ENCODE assay signal across 8 cellular contexts in the genomic region with DNA sequence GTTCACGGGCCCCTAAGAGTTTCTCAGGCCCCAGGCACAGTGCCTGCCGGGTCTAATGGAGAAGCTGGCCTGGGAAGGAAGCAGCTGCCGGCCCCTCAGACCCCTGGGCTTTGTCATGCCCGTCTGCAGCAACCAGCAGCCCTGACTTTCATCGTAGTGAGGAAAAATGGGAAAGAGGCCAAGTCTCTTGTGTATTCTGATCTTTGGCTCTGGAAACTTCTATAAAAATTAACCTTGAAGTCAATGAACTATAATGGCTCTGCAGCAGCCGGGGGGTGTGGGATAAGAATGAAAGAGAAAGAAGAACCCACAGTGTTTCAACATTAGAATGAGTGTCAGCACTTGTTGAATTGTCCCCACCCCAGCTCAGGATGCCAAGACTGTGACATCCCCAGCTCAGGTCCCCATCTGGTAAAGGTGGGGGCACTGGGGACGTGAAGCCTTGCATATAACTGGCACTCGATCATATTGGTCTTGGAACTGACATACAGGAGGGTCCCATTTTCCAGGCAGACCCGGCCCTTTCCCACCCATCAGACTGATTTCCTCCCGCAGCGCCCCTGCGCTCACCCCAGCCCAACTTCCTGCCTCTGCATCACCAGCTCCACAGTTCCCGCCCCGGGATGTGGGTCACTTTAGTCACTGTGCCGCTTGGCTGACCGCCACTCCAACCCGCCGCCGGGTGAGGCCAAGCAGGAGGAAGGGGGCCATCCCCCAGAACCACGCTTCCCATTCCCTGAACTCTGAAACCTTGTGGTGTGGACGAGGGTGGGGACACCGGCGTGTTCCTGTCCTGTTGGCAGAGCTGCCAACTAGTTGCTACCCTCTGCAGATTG. TPM values are rescaled to one million over a fixed set of nuclear protein-coding genes. Genes with fewer than 3 reads are reported as not detected.
DNase-seq lines count a peak whose midpoint lies in the region; ATAC-seq and TF ChIP-seq lines count a peak whose summit lies in the region.

No MANE protein-coding gene starts in this region.

- H3K4me3 ChIP-seq in upper lobe of left lung = no peak overlapping the region

- DNase-seq in Daoy (ENCODE audit: low read depth) (peak; percentile 94), H4 (ENCODE audit: low spot score) (peak; percentile 92), chondrocyte (ENCODE audit: low spot score) (no peak), memory B cell (ENCODE audit: low spot score in 2 of 2) (no peak), upper lobe of left lung (peak; percentile 90 to 92), NCI-H510A treated with DMSO at 0.1 percent for 48 hours (lab: John Stamatoyannopoulos, UW) (no peak), D341Med (ENCODE audit: low spot score) (no peak)

- H3K9me3 Mint-ChIP-seq in chondrocyte (ENCODE audit: low read depth) (no peaks in the 10 kb centered on the region), memory B cell (no peaks in the 10 kb centered on the region)

- no peaks in the 10 kb centered on the region for H3K27me3 Mint-ChIP-seq in chondrocyte (ENCODE audit: low read depth)
- H3K27me3 Mint-ChIP-seq in memory B cell = no peaks in the 10 kb centered on the region

- H3K36me3 ChIP-seq in upper lobe of left lung = peaks cover 14 to 75% (median 39%) of the 10 kb centered on the region in 4 donors

- TF ChIP-seq EP300 in upper lobe of left lung (IDR thresholded peaks at IDR 0.05) = peak in 3 of 4 donors; percentile 68 to 82 (median 75)

- TF ChIP-seq POLR2A in upper lobe of left lung (IDR thresholded peaks at IDR 0.05) = peak in 1 of 4 donors; percentile 25

- peaks cover 27% of the 10 kb centered on the region for H3K4me1 Mint-ChIP-seq in chondrocyte (ENCODE audit: low read depth)
- H3K4me1 Mint-ChIP-seq in memory B cell = peaks cover 13% of the 10 kb centered on the region

- WGBS in upper lobe of left lung, 2 donors = 9 to 10% methylated on average over 11 to 19 of the region's 23 CpGs

- H3K4me1 ChIP-seq in upper lobe of left lung = peaks cover 42 to 71% (median 70%) of the 10 kb centered on the region in 4 donors

- H3K36me3 Mint-ChIP-seq in chondrocyte (ENCODE audit: low read depth) (peaks cover 8% of the 10 kb centered on the region), memory B cell (peaks cover 8% of the 10 kb centered on the region)

- H3K4me3 Mint-ChIP-seq in chondrocyte (ENCODE audit: unreplicated experiment) = no peak overlapping the region
- H3K4me3 Mint-ChIP-seq in memory B cell = peak overlapping the region; percentile 67

- ATAC-seq in memory B cell (ENCODE audit: low read depth) = peak; percentile 76
- peak; percentile 83 to 85 for ATAC-seq in upper lobe of left lung (ENCODE audit: low FRiP score in 2 of 2)

- H3K27ac ChIP-seq in upper lobe of left lung = peak overlapping the region; percentile 85 to 93 (median 88)

- TF ChIP-seq CTCF in chondrocyte (IDR thresholded peaks at IDR 0.05) = no peak
- no peak for TF ChIP-seq CTCF in upper lobe of left lung (IDR thresholded peaks at IDR 0.05)

- no peaks in the 10 kb centered on the region for H3K9me3 ChIP-seq in upper lobe of left lung

- no peaks in the 10 kb centered on the region for H3K27me3 ChIP-seq in upper lobe of left lung

- peak overlapping the region; percentile 75 for H3K27ac Mint-ChIP-seq in chondrocyte (ENCODE audit: unreplicated experiment)
- H3K27ac Mint-ChIP-seq in memory B cell = peak overlapping the region; percentile 12

TF ChIP-seq in PFSK-1, 5 proteins besides CTCF, POLR2A, EP300 and RAD21:
- TF ChIP-seq POLR2AphosphoS5 (IDR thresholded peaks at IDR 0.05; ENCODE audit: low read depth, low read length) (no peak), FOXP2 (optimal IDR thresholded peaks at IDR 0.05; ENCODE audit: borderline replicate concordance, extremely low read depth, extremely low read length, insufficient read depth) (peak; percentile 82), TAF1 (IDR thresholded peaks at IDR 0.05; ENCODE audit: borderline replicate concordance, insufficient read depth, low read length) (0 out of 2 replicates have a peak, but pooled peaks have one; percentile 2)

RNA-seq across cellular contexts. Expression of a gene that starts 12.7 kb away (rescaled TPM):
- total RNA-seq in Daoy (2014; rRNA removed; shearing (Covaris generic)) = 27.3 and 33.4 TPM in 2 replicates
- total RNA-seq in H4 (2014; rRNA removed; shearing (Covaris generic)) = 7.0 and 7.1 TPM in 2 replicates
- polyA plus RNA-seq in PFSK-1 (2012; ENCODE audit: insufficient read length, low read depth) = 0.72 TPM
- total RNA-seq in chondrocyte (7.1 to 22.3 TPM (median 17.7 TPM) in 3 replicates), upper lobe of left lung (100 to 1,000 TPM in 5 of 6 donors, 10 to 100 TPM in 1; 98.7 to 469 (median 290) TPM)

Comparison
In these comparisons a context has a peak if more than half of its experiments do, and no peak if none do; other contexts are left out.
1. DNase-seq: peak in Daoy (single experiment), H4 (single experiment) and upper lobe of left lung (2 of 2); none in chondrocyte (single experiment), memory B cell (0 of 2), NCI-H510A treated with DMSO at 0.1 percent for 48 hours (single experiment) and D341Med (single experiment).